19 cellular contexts compared by ENCODE assay signal in genomic region chr15:93189562-93189961, GRCh38.
"Had no signal": no experiment of that assay in that cellular context is flagged by ENCODE, and none has a peak within 500 bp of the region (broad histone marks: within the 10 kb centered on the region; RNA-seq: fewer than 3 reads in every experiment).

No MANE protein-coding gene starts in this region.

- DNase-seq: activated CD4-positive, alpha-beta memory T cell treated with anti-CD3 and anti-CD28 coated beads, Interleukin-2, amount 10 ng/mL, durations not matched to agents 7 days and 5 days; activated CD4-positive, alpha-beta T cell treated with anti-CD3 and anti-CD28 coated beads for 48 hours; activated CD4-positive, CD25-positive, alpha-beta regulatory T cell; activated naive CD4-positive, alpha-beta T cell treated with Interleukin-2 at 50 U/mL for 16 hours; activated T-cell treated with anti-CD3 and anti-CD28 coated beads, Interleukin-2, amount 50 U/mL, for 24 hours; body of pancreas; effector memory CD8-positive, alpha-beta T cell; islet precursor cell; left colon; lower lobe of right lung; occipital lobe; posterior cingulate gyrus; sigmoid colon; stimulated activated CD4-positive, alpha-beta T cell treated with anti-CD3 and anti-CD28 coated beads, Interleukin-4, amount 100 ng/mL, for 24 hours; stomach; upper lobe of left lung had no signal

- H3K4me1 Mint-ChIP-seq: activated CD4-positive, alpha-beta memory T cell treated with anti-CD3 and anti-CD28 coated beads, Interleukin-2, amount 10 ng/mL, durations not matched to agents 7 days and 5 days; stimulated activated effector memory CD8-positive, alpha-beta T cell treated with anti-CD3 and anti-CD28 coated beads, Interleukin-12 subunit alpha, Interleukin-12 subunit beta, amount 100 ng/mL, for 72 hours had no signal

- H3K9me3 Mint-ChIP-seq: activated CD4-positive, alpha-beta memory T cell treated with anti-CD3 and anti-CD28 coated beads, Interleukin-2, amount 10 ng/mL, durations not matched to agents 7 days and 5 days; activated T-cell treated with anti-CD3 and anti-CD28 coated beads, Interleukin-2, amount 50 U/mL, for 24 hours; activated T-helper 2 cell treated with anti-CD3 and anti-CD28 coated beads, Interferon-gamma antibody, Interleukin-2, Interleukin-4, amounts not matched to agents 10 μg/mL and 5 μg/mL and 100 μg/mL, durations not matched to agents 14 hours and 24 hours and 36 hours; effector memory CD8-positive, alpha-beta T cell; natural killer cell treated with Interleukin-12 subunit alpha and Interleukin-12 subunit beta and Interleukin-15 and Interleukin-18, amount 100 ng/mL, for 72 hours; stimulated activated effector memory CD8-positive, alpha-beta T cell treated with anti-CD3 and anti-CD28 coated beads, Interleukin-12 subunit alpha, Interleukin-12 subunit beta, amount 100 ng/mL, for 72 hours had no signal

- H3K27ac Mint-ChIP-seq: activated CD4-positive, alpha-beta memory T cell treated with anti-CD3 and anti-CD28 coated beads, Interleukin-2, amount 10 ng/mL, durations not matched to agents 7 days and 5 days; activated T-cell treated with anti-CD3 and anti-CD28 coated beads, Interleukin-2, amount 50 U/mL, for 24 hours; activated T-helper 2 cell treated with anti-CD3 and anti-CD28 coated beads, Interferon-gamma antibody, Interleukin-2, Interleukin-4, amounts not matched to agents 10 μg/mL and 5 μg/mL and 100 μg/mL, durations not matched to agents 14 hours and 24 hours and 36 hours; effector memory CD8-positive, alpha-beta T cell; natural killer cell treated with Interleukin-12 subunit alpha and Interleukin-12 subunit beta and Interleukin-15 and Interleukin-18, amount 100 ng/mL, for 72 hours; stimulated activated effector memory CD8-positive, alpha-beta T cell treated with anti-CD3 and anti-CD28 coated beads, Interleukin-12 subunit alpha, Interleukin-12 subunit beta, amount 100 ng/mL, for 72 hours had no signal

- H3K4me3 ChIP-seq: body of pancreas, lower lobe of right lung, sigmoid colon, stomach, upper lobe of left lung had no signal

- H3K4me1 ChIP-seq: body of pancreas, lower lobe of right lung, sigmoid colon, stomach, upper lobe of left lung had no signal

- H3K9me3 ChIP-seq: body of pancreas, lower lobe of right lung, sigmoid colon, stomach, upper lobe of left lung had no signal

- H3K36me3 ChIP-seq: lower lobe of right lung, sigmoid colon, stomach, upper lobe of left lung had no signal

- H3K36me3 Mint-ChIP-seq: natural killer cell treated with Interleukin-12 subunit alpha and Interleukin-12 subunit beta and Interleukin-15 and Interleukin-18, amount 100 ng/mL, for 72 hours; stimulated activated effector memory CD8-positive, alpha-beta T cell treated with anti-CD3 and anti-CD28 coated beads, Interleukin-12 subunit alpha, Interleukin-12 subunit beta, amount 100 ng/mL, for 72 hours had no signal

- ATAC-seq: body of pancreas; effector memory CD8-positive, alpha-beta T cell; left colon; lower lobe of right lung; natural killer cell treated with Interleukin-12 subunit alpha and Interleukin-12 subunit beta and Interleukin-15 and Interleukin-18, amount 100 ng/mL, for 72 hours; stimulated activated effector memory CD8-positive, alpha-beta T cell treated with anti-CD3 and anti-CD28 coated beads, Interleukin-12 subunit alpha, Interleukin-12 subunit beta, amount 100 ng/mL, for 72 hours had no signal

- H3K4me3 Mint-ChIP-seq: activated CD4-positive, alpha-beta memory T cell treated with anti-CD3 and anti-CD28 coated beads, Interleukin-2, amount 10 ng/mL, durations not matched to agents 7 days and 5 days; activated T-cell treated with anti-CD3 and anti-CD28 coated beads, Interleukin-2, amount 50 U/mL, for 24 hours; effector memory CD8-positive, alpha-beta T cell; natural killer cell treated with Interleukin-12 subunit alpha and Interleukin-12 subunit beta and Interleukin-15 and Interleukin-18, amount 100 ng/mL, for 72 hours; stimulated activated effector memory CD8-positive, alpha-beta T cell treated with anti-CD3 and anti-CD28 coated beads, Interleukin-12 subunit alpha, Interleukin-12 subunit beta, amount 100 ng/mL, for 72 hours had no signal

- H3K27ac ChIP-seq: body of pancreas, lower lobe of right lung, sigmoid colon, stomach, upper lobe of left lung had no signal

- H3K27me3 ChIP-seq: body of pancreas, sigmoid colon, stomach, upper lobe of left lung had no signal
